Comparison of ENCODE assay signal across 1 cellular context in the genomic region with DNA sequence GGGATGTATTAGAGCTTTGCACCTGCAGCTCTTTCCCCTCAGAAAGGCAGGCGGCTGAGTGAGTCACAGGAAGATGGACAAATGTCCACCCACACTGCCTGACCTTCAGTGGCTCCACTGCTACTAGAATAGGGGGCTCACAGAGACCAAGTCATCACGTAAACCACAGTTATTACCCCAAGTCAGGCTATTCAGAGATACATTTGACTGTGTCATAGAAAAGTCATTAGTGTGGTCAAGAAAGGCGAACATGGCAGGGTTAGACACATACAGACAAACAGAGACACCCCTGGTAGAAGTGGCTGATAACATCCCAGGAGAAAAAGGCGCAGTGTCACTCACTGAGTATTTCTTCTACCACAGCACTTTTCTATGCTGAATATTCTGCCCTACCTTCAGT.
A peak's percentile ranks its signal among the peaks of the same experiment; 100 is the strongest.
TF ChIP-seq lines count a peak whose summit lies in the region.

No MANE protein-coding gene starts in this region.

TF ChIP-seq in K562, 482 proteins besides CTCF, POLR2A, EP300 and RAD21 (continued from another document and continues in another):
- TF ChIP-seq, protein P1, sequence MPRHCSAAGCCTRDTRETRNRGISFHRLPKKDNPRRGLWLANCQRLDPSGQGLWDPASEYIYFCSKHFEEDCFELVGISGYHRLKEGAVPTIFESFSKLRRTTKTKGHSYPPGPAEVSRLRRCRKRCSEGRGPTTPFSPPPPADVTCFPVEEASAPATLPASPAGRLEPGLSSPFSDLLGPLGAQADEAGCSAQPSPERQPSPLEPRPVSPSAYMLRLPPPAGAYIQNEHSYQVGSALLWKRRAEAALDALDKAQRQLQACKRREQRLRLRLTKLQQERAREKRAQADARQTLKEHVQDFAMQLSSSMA (CRISPR knock-in tag; IDR thresholded peaks at IDR 0.05): no peak
- TF ChIP-seq, protein P2, sequence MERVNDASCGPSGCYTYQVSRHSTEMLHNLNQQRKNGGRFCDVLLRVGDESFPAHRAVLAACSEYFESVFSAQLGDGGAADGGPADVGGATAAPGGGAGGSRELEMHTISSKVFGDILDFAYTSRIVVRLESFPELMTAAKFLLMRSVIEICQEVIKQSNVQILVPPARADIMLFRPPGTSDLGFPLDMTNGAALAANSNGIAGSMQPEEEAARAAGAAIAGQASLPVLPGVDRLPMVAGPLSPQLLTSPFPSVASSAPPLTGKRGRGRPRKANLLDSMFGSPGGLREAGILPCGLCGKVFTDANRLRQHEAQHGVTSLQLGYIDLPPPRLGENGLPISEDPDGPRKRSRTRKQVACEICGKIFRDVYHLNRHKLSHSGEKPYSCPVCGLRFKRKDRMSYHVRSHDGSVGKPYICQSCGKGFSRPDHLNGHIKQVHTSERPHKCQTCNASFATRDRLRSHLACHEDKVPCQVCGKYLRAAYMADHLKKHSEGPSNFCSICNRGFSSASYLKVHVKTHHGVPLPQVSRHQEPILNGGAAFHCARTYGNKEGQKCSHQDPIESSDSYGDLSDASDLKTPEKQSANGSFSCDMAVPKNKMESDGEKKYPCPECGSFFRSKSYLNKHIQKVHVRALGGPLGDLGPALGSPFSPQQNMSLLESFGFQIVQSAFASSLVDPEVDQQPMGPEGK (CRISPR knock-in tag; IDR thresholded peaks at IDR 0.05; ENCODE audit: borderline replicate concordance): no peak
- no peak for TF ChIP-seq PPARD (CRISPR knock-in tag; IDR thresholded peaks at IDR 0.05)
- TF ChIP-seq TAF7 (tag; IDR thresholded peaks at IDR 0.05): no peak
- TF ChIP-seq RFX7 (CRISPR knock-in tag; IDR thresholded peaks at IDR 0.05): no peak
- TF ChIP-seq SMARCE1 (IDR thresholded peaks at IDR 0.05): 0 out of 2 replicates have a peak, but pooled peaks have one; percentile 24
- TF ChIP-seq ZBTB8A (IDR thresholded peaks at IDR 0.05; ENCODE audit: partially characterized antibody): no peak
- TF ChIP-seq CBFB (CRISPR knock-in tag; IDR thresholded peaks at IDR 0.05): no peak
- TF ChIP-seq GTF2A2 (tag; IDR thresholded peaks at IDR 0.05): no peak
- TF ChIP-seq ZNF780A (CRISPR knock-in tag; IDR thresholded peaks at IDR 0.05): no peak
- no peak for TF ChIP-seq RBBP5 (IDR thresholded peaks at IDR 0.05; ENCODE audit: borderline replicate concordance, insufficient read depth, low read length, poor library complexity, severe bottlenecking)
- no peak for TF ChIP-seq IFI16 (CRISPR knock-in tag; IDR thresholded peaks at IDR 0.05)
- TF ChIP-seq, protein P3, sequence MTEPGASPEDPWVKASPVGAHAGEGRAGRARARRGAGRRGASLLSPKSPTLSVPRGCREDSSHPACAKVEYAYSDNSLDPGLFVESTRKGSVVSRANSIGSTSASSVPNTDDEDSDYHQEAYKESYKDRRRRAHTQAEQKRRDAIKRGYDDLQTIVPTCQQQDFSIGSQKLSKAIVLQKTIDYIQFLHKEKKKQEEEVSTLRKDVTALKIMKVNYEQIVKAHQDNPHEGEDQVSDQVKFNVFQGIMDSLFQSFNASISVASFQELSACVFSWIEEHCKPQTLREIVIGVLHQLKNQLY (CRISPR knock-in tag; conservative IDR thresholded peaks at IDR 0.05): no peak
- TF ChIP-seq RUNX1 (IDR thresholded peaks at IDR 0.05; ENCODE audit: low read depth): no peak
- TF ChIP-seq, protein P4, sequence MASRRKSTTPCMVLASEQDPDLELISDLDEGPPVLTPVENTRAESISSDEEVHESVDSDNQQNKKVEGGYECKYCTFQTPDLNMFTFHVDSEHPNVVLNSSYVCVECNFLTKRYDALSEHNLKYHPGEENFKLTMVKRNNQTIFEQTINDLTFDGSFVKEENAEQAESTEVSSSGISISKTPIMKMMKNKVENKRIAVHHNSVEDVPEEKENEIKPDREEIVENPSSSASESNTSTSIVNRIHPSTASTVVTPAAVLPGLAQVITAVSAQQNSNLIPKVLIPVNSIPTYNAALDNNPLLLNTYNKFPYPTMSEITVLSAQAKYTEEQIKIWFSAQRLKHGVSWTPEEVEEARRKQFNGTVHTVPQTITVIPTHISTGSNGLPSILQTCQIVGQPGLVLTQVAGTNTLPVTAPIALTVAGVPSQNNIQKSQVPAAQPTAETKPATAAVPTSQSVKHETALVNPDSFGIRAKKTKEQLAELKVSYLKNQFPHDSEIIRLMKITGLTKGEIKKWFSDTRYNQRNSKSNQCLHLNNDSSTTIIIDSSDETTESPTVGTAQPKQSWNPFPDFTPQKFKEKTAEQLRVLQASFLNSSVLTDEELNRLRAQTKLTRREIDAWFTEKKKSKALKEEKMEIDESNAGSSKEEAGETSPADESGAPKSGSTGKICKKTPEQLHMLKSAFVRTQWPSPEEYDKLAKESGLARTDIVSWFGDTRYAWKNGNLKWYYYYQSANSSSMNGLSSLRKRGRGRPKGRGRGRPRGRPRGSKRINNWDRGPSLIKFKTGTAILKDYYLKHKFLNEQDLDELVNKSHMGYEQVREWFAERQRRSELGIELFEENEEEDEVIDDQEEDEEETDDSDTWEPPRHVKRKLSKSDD (conservative IDR thresholded peaks at IDR 0.05; ENCODE audit: low read length): no peak
- TF ChIP-seq, protein P5, sequence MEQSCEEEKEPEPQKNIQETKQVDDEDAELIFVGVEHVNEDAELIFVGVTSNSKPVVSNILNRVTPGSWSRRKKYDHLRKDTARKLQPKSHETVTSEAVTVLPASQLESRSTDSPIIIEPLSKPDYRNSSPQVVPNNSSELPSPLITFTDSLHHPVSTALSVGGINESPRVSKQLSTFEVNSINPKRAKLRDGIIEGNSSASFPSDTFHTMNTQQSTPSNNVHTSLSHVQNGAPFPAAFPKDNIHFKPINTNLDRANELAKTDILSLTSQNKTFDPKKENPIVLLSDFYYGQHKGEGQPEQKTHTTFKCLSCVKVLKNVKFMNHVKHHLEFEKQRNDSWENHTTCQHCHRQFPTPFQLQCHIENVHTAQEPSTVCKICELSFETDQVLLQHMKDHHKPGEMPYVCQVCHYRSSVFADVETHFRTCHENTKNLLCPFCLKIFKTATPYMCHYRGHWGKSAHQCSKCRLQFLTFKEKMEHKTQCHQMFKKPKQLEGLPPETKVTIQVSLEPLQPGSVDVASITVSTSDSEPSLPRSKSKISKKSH (CRISPR knock-in tag; IDR thresholded peaks at IDR 0.05): no peak
- TF ChIP-seq ILF3 (IDR thresholded peaks at IDR 0.05; ENCODE audit: borderline replicate concordance): no peak
- TF ChIP-seq MEIS2 (IDR thresholded peaks at IDR 0.05; ENCODE audit: partially characterized antibody): peak; percentile 17
- 0 out of 2 replicates have a peak, but pooled peaks have one; percentile 31 for TF ChIP-seq SMARCC2 (IDR thresholded peaks at IDR 0.05; ENCODE audit: low read depth)
- no peak for TF ChIP-seq CCNT2 (IDR thresholded peaks at IDR 0.05; ENCODE audit: borderline replicate concordance, extremely low read depth, insufficient read length, low read depth, low read length)
- TF ChIP-seq ZNF696 (CRISPR knock-in tag; conservative IDR thresholded peaks at IDR 0.05): no peak
- no peak for TF ChIP-seq HEY1 (CRISPR knock-in tag; IDR thresholded peaks at IDR 0.05; ENCODE audit: borderline replicate concordance)
- no peak for TF ChIP-seq E2F3 (CRISPR knock-in tag; IDR thresholded peaks at IDR 0.05)
- no peak for TF ChIP-seq ZNF583 (CRISPR knock-in tag; IDR thresholded peaks at IDR 0.05)
- no peak for TF ChIP-seq FIP1L1 (IDR thresholded peaks at IDR 0.05; ENCODE audit: low read depth, low read length, poor library complexity, severe bottlenecking)
- TF ChIP-seq, protein P6, sequence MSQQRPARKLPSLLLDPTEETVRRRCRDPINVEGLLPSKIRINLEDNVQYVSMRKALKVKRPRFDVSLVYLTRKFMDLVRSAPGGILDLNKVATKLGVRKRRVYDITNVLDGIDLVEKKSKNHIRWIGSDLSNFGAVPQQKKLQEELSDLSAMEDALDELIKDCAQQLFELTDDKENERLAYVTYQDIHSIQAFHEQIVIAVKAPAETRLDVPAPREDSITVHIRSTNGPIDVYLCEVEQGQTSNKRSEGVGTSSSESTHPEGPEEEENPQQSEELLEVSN (IDR thresholded peaks at IDR 0.05; ENCODE audit: borderline replicate concordance in 1 of 2, extremely low read depth in 1 of 2, insufficient read depth in 1 of 2, insufficient read length in 1 of 2, low read depth in 1 of 2, low read length in 1 of 2, poor library complexity in 1 of 2, severe bottlenecking in 1 of 2): no peak
- TF ChIP-seq, protein P7, sequence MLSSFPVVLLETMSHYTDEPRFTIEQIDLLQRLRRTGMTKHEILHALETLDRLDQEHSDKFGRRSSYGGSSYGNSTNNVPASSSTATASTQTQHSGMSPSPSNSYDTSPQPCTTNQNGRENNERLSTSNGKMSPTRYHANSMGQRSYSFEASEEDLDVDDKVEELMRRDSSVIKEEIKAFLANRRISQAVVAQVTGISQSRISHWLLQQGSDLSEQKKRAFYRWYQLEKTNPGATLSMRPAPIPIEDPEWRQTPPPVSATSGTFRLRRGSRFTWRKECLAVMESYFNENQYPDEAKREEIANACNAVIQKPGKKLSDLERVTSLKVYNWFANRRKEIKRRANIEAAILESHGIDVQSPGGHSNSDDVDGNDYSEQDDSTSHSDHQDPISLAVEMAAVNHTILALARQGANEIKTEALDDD (IDR thresholded peaks at IDR 0.05): peak; percentile 37; the same call in 1 of the 2 replicates
- no peak for TF ChIP-seq NR4A1 (CRISPR knock-in tag; IDR thresholded peaks at IDR 0.05)
- TF ChIP-seq NR4A1 (tag; IDR thresholded peaks at IDR 0.05): no peak
- TF ChIP-seq, protein P8, sequence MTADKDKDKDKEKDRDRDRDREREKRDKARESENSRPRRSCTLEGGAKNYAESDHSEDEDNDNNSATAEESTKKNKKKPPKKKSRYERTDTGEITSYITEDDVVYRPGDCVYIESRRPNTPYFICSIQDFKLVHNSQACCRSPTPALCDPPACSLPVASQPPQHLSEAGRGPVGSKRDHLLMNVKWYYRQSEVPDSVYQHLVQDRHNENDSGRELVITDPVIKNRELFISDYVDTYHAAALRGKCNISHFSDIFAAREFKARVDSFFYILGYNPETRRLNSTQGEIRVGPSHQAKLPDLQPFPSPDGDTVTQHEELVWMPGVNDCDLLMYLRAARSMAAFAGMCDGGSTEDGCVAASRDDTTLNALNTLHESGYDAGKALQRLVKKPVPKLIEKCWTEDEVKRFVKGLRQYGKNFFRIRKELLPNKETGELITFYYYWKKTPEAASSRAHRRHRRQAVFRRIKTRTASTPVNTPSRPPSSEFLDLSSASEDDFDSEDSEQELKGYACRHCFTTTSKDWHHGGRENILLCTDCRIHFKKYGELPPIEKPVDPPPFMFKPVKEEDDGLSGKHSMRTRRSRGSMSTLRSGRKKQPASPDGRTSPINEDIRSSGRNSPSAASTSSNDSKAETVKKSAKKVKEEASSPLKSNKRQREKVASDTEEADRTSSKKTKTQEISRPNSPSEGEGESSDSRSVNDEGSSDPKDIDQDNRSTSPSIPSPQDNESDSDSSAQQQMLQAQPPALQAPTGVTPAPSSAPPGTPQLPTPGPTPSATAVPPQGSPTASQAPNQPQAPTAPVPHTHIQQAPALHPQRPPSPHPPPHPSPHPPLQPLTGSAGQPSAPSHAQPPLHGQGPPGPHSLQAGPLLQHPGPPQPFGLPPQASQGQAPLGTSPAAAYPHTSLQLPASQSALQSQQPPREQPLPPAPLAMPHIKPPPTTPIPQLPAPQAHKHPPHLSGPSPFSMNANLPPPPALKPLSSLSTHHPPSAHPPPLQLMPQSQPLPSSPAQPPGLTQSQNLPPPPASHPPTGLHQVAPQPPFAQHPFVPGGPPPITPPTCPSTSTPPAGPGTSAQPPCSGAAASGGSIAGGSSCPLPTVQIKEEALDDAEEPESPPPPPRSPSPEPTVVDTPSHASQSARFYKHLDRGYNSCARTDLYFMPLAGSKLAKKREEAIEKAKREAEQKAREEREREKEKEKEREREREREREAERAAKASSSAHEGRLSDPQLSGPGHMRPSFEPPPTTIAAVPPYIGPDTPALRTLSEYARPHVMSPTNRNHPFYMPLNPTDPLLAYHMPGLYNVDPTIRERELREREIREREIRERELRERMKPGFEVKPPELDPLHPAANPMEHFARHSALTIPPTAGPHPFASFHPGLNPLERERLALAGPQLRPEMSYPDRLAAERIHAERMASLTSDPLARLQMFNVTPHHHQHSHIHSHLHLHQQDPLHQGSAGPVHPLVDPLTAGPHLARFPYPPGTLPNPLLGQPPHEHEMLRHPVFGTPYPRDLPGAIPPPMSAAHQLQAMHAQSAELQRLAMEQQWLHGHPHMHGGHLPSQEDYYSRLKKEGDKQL (CRISPR knock-in tag; IDR thresholded peaks at IDR 0.05; ENCODE audit: borderline replicate concordance): no peak
- TF ChIP-seq RFX5 (IDR thresholded peaks at IDR 0.05; ENCODE audit: low read depth, low read length): no peak
- no peak for TF ChIP-seq ZNF239 (CRISPR knock-in tag; IDR thresholded peaks at IDR 0.05)
- TF ChIP-seq BCL6 (CRISPR knock-in tag; IDR thresholded peaks at IDR 0.05): no peak
- TF ChIP-seq MAFG (tag; conservative IDR thresholded peaks at IDR 0.05): 0 out of 2 replicates have a peak, but pooled peaks have one; percentile 18
- no peak for TF ChIP-seq TCFL5 (CRISPR knock-in tag; conservative IDR thresholded peaks at IDR 0.05)
- TF ChIP-seq, protein P9, sequence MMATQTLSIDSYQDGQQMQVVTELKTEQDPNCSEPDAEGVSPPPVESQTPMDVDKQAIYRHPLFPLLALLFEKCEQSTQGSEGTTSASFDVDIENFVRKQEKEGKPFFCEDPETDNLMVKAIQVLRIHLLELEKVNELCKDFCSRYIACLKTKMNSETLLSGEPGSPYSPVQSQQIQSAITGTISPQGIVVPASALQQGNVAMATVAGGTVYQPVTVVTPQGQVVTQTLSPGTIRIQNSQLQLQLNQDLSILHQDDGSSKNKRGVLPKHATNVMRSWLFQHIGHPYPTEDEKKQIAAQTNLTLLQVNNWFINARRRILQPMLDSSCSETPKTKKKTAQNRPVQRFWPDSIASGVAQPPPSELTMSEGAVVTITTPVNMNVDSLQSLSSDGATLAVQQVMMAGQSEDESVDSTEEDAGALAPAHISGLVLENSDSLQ (IDR thresholded peaks at IDR 0.05): peak; percentile 86
- TF ChIP-seq JUND (IDR thresholded peaks at IDR 0.05; ENCODE audit: borderline replicate concordance, low read depth, low read length): peak; percentile 49; the same call in 1 of the 2 replicates
- TF ChIP-seq JUND (tag; IDR thresholded peaks at IDR 0.05; ENCODE audit: borderline replicate concordance, low read depth, low read length): no peak
- TF ChIP-seq ELF4 (CRISPR knock-in tag; IDR thresholded peaks at IDR 0.05): no peak
- TF ChIP-seq KDM4B (IDR thresholded peaks at IDR 0.05; ENCODE audit: borderline replicate concordance in 2 of 2, low read depth in 1 of 2): no peak
- TF ChIP-seq ZNF12 (CRISPR knock-in tag; IDR thresholded peaks at IDR 0.05): no peak
- TF ChIP-seq, protein P10, sequence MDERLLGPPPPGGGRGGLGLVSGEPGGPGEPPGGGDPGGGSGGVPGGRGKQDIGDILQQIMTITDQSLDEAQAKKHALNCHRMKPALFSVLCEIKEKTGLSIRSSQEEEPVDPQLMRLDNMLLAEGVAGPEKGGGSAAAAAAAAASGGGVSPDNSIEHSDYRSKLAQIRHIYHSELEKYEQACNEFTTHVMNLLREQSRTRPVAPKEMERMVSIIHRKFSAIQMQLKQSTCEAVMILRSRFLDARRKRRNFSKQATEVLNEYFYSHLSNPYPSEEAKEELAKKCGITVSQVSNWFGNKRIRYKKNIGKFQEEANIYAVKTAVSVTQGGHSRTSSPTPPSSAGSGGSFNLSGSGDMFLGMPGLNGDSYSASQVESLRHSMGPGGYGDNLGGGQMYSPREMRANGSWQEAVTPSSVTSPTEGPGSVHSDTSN (CRISPR knock-in tag; IDR thresholded peaks at IDR 0.05; ENCODE audit: low read depth): no peak
- TF ChIP-seq, protein P10 (tag; conservative IDR thresholded peaks at IDR 0.05; ENCODE audit: low read depth): peak; percentile 32; the same call in 1 of the 2 replicates
